ENCODE assay signal across 1 cellular context in the genomic region with DNA sequence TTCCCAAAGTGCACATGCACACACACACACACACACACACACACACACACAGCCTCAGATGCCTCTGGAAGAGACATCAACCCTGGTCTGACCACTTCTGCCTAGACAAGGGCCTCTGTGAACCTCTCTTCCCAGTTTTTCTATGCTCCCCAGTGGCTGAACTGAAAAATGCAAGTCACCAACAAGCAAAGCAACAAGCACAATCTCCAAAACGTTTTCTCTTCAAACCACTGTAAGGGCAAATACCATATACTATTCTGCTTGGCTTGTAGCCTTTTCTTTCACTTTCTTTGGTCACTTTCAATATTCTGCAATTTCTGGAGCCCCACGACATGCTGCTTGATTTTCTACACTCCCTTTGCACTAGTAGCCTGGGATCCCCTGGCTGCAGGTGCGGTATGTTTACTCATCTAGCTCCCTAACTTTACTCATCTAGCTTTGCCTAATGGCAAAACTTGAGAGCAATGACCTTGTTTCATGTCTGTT.
TF ChIP-seq lines count a peak whose summit lies in the region.

No MANE protein-coding gene starts in this region.

TF ChIP-seq in WTC11, 78 proteins besides CTCF, POLR2A, EP300 and RAD21 (continued from another document):
- TF ChIP-seq, protein P1, sequence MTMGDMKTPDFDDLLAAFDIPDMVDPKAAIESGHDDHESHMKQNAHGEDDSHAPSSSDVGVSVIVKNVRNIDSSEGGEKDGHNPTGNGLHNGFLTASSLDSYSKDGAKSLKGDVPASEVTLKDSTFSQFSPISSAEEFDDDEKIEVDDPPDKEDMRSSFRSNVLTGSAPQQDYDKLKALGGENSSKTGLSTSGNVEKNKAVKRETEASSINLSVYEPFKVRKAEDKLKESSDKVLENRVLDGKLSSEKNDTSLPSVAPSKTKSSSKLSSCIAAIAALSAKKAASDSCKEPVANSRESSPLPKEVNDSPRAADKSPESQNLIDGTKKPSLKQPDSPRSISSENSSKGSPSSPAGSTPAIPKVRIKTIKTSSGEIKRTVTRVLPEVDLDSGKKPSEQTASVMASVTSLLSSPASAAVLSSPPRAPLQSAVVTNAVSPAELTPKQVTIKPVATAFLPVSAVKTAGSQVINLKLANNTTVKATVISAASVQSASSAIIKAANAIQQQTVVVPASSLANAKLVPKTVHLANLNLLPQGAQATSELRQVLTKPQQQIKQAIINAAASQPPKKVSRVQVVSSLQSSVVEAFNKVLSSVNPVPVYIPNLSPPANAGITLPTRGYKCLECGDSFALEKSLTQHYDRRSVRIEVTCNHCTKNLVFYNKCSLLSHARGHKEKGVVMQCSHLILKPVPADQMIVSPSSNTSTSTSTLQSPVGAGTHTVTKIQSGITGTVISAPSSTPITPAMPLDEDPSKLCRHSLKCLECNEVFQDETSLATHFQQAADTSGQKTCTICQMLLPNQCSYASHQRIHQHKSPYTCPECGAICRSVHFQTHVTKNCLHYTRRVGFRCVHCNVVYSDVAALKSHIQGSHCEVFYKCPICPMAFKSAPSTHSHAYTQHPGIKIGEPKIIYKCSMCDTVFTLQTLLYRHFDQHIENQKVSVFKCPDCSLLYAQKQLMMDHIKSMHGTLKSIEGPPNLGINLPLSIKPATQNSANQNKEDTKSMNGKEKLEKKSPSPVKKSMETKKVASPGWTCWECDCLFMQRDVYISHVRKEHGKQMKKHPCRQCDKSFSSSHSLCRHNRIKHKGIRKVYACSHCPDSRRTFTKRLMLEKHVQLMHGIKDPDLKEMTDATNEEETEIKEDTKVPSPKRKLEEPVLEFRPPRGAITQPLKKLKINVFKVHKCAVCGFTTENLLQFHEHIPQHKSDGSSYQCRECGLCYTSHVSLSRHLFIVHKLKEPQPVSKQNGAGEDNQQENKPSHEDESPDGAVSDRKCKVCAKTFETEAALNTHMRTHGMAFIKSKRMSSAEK (CRISPR knock-in tag; IDR thresholded peaks at IDR 0.05; ENCODE audit: borderline replicate concordance) = no peak
- no peak for TF ChIP-seq ESRRA (CRISPR knock-in tag; IDR thresholded peaks at IDR 0.05; ENCODE audit: borderline replicate concordance)
